ENCODE assay signal across 1 cellular context in genomic region chr6:134249759-134250602, GRCh38.
TF ChIP-seq lines count a peak whose summit lies in the region.

No MANE protein-coding gene starts in this region.

TF ChIP-seq in K562, 482 proteins besides CTCF, POLR2A, EP300 and RAD21 (continued from another document):
- TF ChIP-seq JUN (IDR thresholded peaks at IDR 0.05; ENCODE audit: borderline replicate concordance, low read depth, low read length) (peak; percentile 67; the same call in 1 of the 2 replicates), JUN (CRISPR knock-in tag; IDR thresholded peaks at IDR 0.05; ENCODE audit: borderline replicate concordance) (no peak), TEAD4 (IDR thresholded peaks at IDR 0.05; ENCODE audit: low read length) (0 out of 2 replicates have a peak, but pooled peaks have one; percentile 14), TEAD4 (CRISPR knock-in tag; IDR thresholded peaks at IDR 0.05; ENCODE audit: borderline replicate concordance) (no peak)
